ENCODE assay signal across 14 cellular contexts in genomic region chr2:215359576-215359922, GRCh38. TPM values are rescaled to one million over a fixed set of nuclear protein-coding genes. Genes with fewer than 3 reads are reported as not detected.
A peak's percentile ranks its signal among the peaks of the same experiment; 100 is the strongest.
DNase-seq lines count a peak whose midpoint lies in the region; ATAC-seq and TF ChIP-seq lines count a peak whose summit lies in the region.
"Had no signal": no experiment of that assay in that cellular context is flagged by ENCODE, and none has a peak within 500 bp of the region (broad histone marks: within the 10 kb centered on the region; RNA-seq: fewer than 3 reads in every experiment).

No MANE protein-coding gene starts in this region.

- H2AFZ ChIP-seq in GM23248 (no peak overlapping the region), smooth muscle cell (ENCODE audit: low read depth) (no peak overlapping the region)

- H3K27ac ChIP-seq in GM23248 (peak overlapping the region; percentile 70), smooth muscle cell (ENCODE audit: low read depth) (peak overlapping the region; percentile 84)
- H3K27ac ChIP-seq: BLaER1 had no signal

- no peak for TF ChIP-seq CTCF in smooth muscle cell (IDR thresholded peaks at IDR 0.05; ENCODE audit: borderline replicate concordance, insufficient read depth, poor library complexity, severe bottlenecking)

- H4K20me1 ChIP-seq in GM23248 (ENCODE audit: insufficient read depth) (no peaks in the 10 kb centered on the region; the same call in 1 of the 2 replicates), smooth muscle cell (ENCODE audit: low read depth) (peaks cover 77% of the 10 kb centered on the region)
- H4K20me1 ChIP-seq: BLaER1 had no signal

- no peaks in the 10 kb centered on the region for H3K79me2 ChIP-seq in GM23248 (ENCODE audit: insufficient read depth)
- H3K79me2 ChIP-seq in smooth muscle cell (ENCODE audit: low read depth): no peaks in the 10 kb centered on the region

- peak overlapping the region; percentile 10; the same call in 1 of the 2 replicates for H3K9ac ChIP-seq in GM23248
- no peak overlapping the region for H3K9ac ChIP-seq in adipocyte (ENCODE audit: low read length)
- H3K9ac ChIP-seq in smooth muscle cell (ENCODE audit: low read depth): no peak overlapping the region
- H3K9ac ChIP-seq: BLaER1 had no signal

- no peak for DNase-seq in GM23248
- peak; percentile 3 for DNase-seq in adipocyte (ENCODE audit: low read depth)
- DNase-seq in kidney tubule cell (ENCODE audit: low spot score): peak; percentile 17
- no peak for DNase-seq in smooth muscle cell (lab: John Stamatoyannopoulos, UW; ENCODE audit: unreplicated experiment)
- no peak for DNase-seq in HT-29 (ENCODE audit: low spot score)
- DNase-seq: AML-193; CD8-positive, alpha-beta memory T cell; DMS53; GF-D8; KBM-7 had no signal

- H3K4me1 ChIP-seq in GM23248 (ENCODE audit: insufficient read depth) (0 out of 2 replicates have a peak, but pooled peaks cover 7% of the 10 kb centered on the region), adipocyte (ENCODE audit: control insufficient read depth, insufficient read depth, low read length) (no peaks in the 10 kb centered on the region), smooth muscle cell (ENCODE audit: low read depth) (no peaks in the 10 kb centered on the region)
- H3K4me1 ChIP-seq: BLaER1 had no signal

- ATAC-seq in HG02981 (IDR thresholded peaks at IDR 0.05; ENCODE audit: unreplicated experiment): no peak
- ATAC-seq in HG02973 (IDR thresholded peaks at IDR 0.05; ENCODE audit: unreplicated experiment): no peak
- ATAC-seq: HCT116 had no signal

- H3F3A ChIP-seq in GM23248 (ENCODE audit: insufficient read depth) (peaks cover 100% of the 10 kb centered on the region), smooth muscle cell (ENCODE audit: low read depth) (peaks cover 68% of the 10 kb centered on the region)

- in situ Hi-C loops in GM23248 (cut with MboI): no loop called here

- H3K36me3 ChIP-seq in GM23248 (ENCODE audit: low read depth) (peaks cover 55% of the 10 kb centered on the region), adipocyte (ENCODE audit: control insufficient read depth, insufficient read depth, low read length, severe bottlenecking) (peaks cover 62% of the 10 kb centered on the region), smooth muscle cell (ENCODE audit: low read depth) (peaks cover 41% of the 10 kb centered on the region)

- H3K9me3 ChIP-seq in GM23248 (ENCODE audit: low read depth) (no peaks in the 10 kb centered on the region), adipocyte (ENCODE audit: control insufficient read depth, low read length) (no peaks in the 10 kb centered on the region), smooth muscle cell (replicated peaks; ENCODE audit: low read depth) (no peaks in the 10 kb centered on the region)
- H3K9me3 ChIP-seq: BLaER1 had no signal

- no peaks in the 10 kb centered on the region for H3K9me2 ChIP-seq in GM23248 (ENCODE audit: insufficient read depth)

- H3K4me3 ChIP-seq in GM23248 (no peak overlapping the region), adipocyte (ENCODE audit: low read length) (no peak overlapping the region), smooth muscle cell (no peak overlapping the region)
- H3K4me3 ChIP-seq: BLaER1 had no signal

- H3K27me3 ChIP-seq in GM23248 (replicated peaks; ENCODE audit: insufficient read depth) (no peaks in the 10 kb centered on the region), adipocyte (replicated peaks; ENCODE audit: control insufficient read depth, insufficient read depth, low read length) (no peaks in the 10 kb centered on the region), smooth muscle cell (ENCODE audit: low read depth) (no peaks in the 10 kb centered on the region)
- H3K27me3 ChIP-seq: BLaER1 had no signal

- H3K4me2 ChIP-seq in GM23248 (ENCODE audit: unreplicated experiment) (no peak overlapping the region), smooth muscle cell (no peak overlapping the region)
- H3K4me2 ChIP-seq: BLaER1 had no signal

- 95 to 97% methylated on average over 1 of the region's 1 CpG for WGBS in GM23248 (ENCODE audit: low coverage in 1 of 2, low lambda C conversion rate in 2 of 2, missing lambda C conversion rate in 2 of 2), 2 experiments
- WGBS in smooth muscle cell (ENCODE audit: low lambda C conversion rate): 56% methylated on average over 1 of the region's 1 CpG

RNA-seq across cellular contexts. Expression of gene ATIC, which starts 47.7 kb away (rescaled TPM):
- 9.4 and 14.4 TPM in 2 replicates for total RNA-seq in GM23248 (2014; rRNA removed; shearing (Covaris generic))
- 61.1 and 68.7 TPM in 2 replicates for polyA plus RNA-seq in GM23248 (2016; fragmentation: Nextera tagmentation; extraction: Ambion mirVana)
- 10.7 and 28.3 TPM in 2 replicates for total RNA-seq in smooth muscle cell
- 67.7 and 87.3 TPM in 2 replicates for polyA plus RNA-seq in smooth muscle cell
- 15.4 and 29.2 TPM in 2 replicates for total RNA-seq in HT-29 (2014; rRNA removed; shearing (Covaris generic))

Comparison
In these comparisons a context has a peak if more than half of its experiments do, and no peak if none do; other contexts are left out.
1. DNase-seq: peak in adipocyte (single experiment) and kidney tubule cell (single experiment); none in GM23248 (single experiment), smooth muscle cell (single experiment) and HT-29 (single experiment).